Comparison of ENCODE assay signal across 8 cellular contexts in genomic region chr13:35630551-35631275, GRCh38.
DNase-seq lines count a peak whose midpoint lies in the region; ATAC-seq and TF ChIP-seq lines count a peak whose summit lies in the region.

No MANE protein-coding gene starts in this region.

- no peaks in the 10 kb centered on the region for H3K36me3 Mint-ChIP-seq in neural progenitor cell

- ATAC-seq in GM21367 (IDR thresholded peaks at IDR 0.05; ENCODE audit: unreplicated experiment), result peak; percentile 95
- ATAC-seq in HG03571 (IDR thresholded peaks at IDR 0.05; ENCODE audit: unreplicated experiment), result peak; percentile 72

- no peaks in the 10 kb centered on the region for H3K4me1 ChIP-seq in esophagus squamous epithelium
- H3K4me1 ChIP-seq in neural progenitor cell, result no peaks in the 10 kb centered on the region

- intact Hi-C loops in esophagus squamous epithelium (cut with DNase I), result no loop called here

- no peak overlapping the region for H3K4me3 Mint-ChIP-seq in neural progenitor cell

- peaks cover 2% of the 10 kb centered on the region for H3K4me1 Mint-ChIP-seq in neural progenitor cell

- H3K9me3 ChIP-seq in esophagus squamous epithelium (no peaks in the 10 kb centered on the region), neural progenitor cell (ENCODE audit: low read depth) (no peaks in the 10 kb centered on the region)

- no peaks in the 10 kb centered on the region for H3K9me3 Mint-ChIP-seq in neural progenitor cell

- peaks cover 4% of the 10 kb centered on the region for H3K27me3 Mint-ChIP-seq in neural progenitor cell (ENCODE audit: insufficient read depth, low read depth)

- no peak overlapping the region for H3K4me2 ChIP-seq in neural progenitor cell

- H3K27ac Mint-ChIP-seq in neural progenitor cell, result no peak overlapping the region

- H3K27me3 ChIP-seq in esophagus squamous epithelium (no peaks in the 10 kb centered on the region), neural progenitor cell (no peaks in the 10 kb centered on the region)

- TF ChIP-seq POLR2A in esophagus squamous epithelium (IDR thresholded peaks at IDR 0.05), result no peak

- no peak overlapping the region for H3K9ac ChIP-seq in neural progenitor cell

- H3K79me2 ChIP-seq in neural progenitor cell (ENCODE audit: low read depth), result no peaks in the 10 kb centered on the region

- H2AFZ ChIP-seq in neural progenitor cell (replicated peaks), result no peak overlapping the region

- H3K27ac ChIP-seq in esophagus squamous epithelium (no peak overlapping the region), neural progenitor cell (no peak overlapping the region)

- H3F3A ChIP-seq in neural progenitor cell (ENCODE audit: low read depth), result no peaks in the 10 kb centered on the region

- TF ChIP-seq CTCF in esophagus squamous epithelium (IDR thresholded peaks at IDR 0.05) (peak; percentile 17 to 63 (median 44)), neural progenitor cell (IDR thresholded peaks at IDR 0.05) (peak; percentile 90)

- H3K36me3 ChIP-seq in esophagus squamous epithelium (no peaks in the 10 kb centered on the region), neural progenitor cell (no peaks in the 10 kb centered on the region)

- DNase-seq in EL, result peak; percentile 75
- DNase-seq in RPMI7951 (ENCODE audit: low read depth), result peak; percentile 62
- no peak for DNase-seq in esophagus squamous epithelium (lab: John Stamatoyannopoulos, UW)
- peak; percentile 83 for DNase-seq in neural progenitor cell (ENCODE audit: low spot score)
- DNase-seq in activated CD8-positive, alpha-beta memory T cell treated with anti-CD3 and anti-CD28 coated beads for 24 hours, result no peak
- no peak for DNase-seq in putamen (ENCODE audit: low spot score)

- no peak overlapping the region for H3K4me3 ChIP-seq in esophagus squamous epithelium
- H3K4me3 ChIP-seq in neural progenitor cell, result no peak overlapping the region

- WGBS in esophagus squamous epithelium, 2 donors, result 76 to 85% methylated on average over 5 of the region's 5 CpGs

- no peaks in the 10 kb centered on the region for H4K20me1 ChIP-seq in neural progenitor cell (ENCODE audit: low read depth)

Comparison
In these comparisons a context has a peak if more than half of its experiments do, and no peak if none do; other contexts are left out.
1. DNase-seq: peak in EL (single experiment), RPMI7951 (single experiment) and neural progenitor cell (single experiment); none in esophagus squamous epithelium (single experiment), activated CD8-positive, alpha-beta memory T cell treated with anti-CD3 and anti-CD28 coated beads for 24 hours (single experiment) and putamen (single experiment).